In the genomic region with DNA sequence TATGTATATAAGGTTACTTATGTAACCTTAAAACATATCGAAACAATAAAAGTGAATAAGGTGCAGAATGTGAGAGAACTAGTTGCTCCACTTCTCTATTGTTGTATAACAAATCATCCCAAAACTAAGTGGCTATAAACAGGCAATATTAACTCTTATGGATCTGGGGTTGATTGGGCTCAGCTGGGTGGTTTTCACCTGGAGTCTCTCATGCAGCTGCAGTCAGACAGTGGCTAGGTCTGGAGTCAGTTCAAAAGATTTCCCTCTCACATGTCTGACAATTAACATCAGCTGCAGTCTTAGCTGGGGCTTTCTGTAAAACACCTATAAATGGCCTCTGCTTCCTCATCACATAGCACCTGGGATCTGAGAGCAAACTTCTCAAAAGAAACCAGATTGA, we compare ENCODE assay signal across 23 cellular contexts.
"Had no signal": no experiment of that assay in that cellular context is flagged by ENCODE, and none has a peak within 500 bp of the region (broad histone marks: within the 10 kb centered on the region; RNA-seq: fewer than 3 reads in every experiment).

No MANE protein-coding gene starts in this region.

- H3K27me3 ChIP-seq: neural progenitor cell, ovary, right atrium auricular region, sigmoid colon, spleen, tibial nerve, uterus had no signal

- H3K9me3 ChIP-seq: ovary, right atrium auricular region, sigmoid colon, uterus had no signal

- FAIRE-seq: small intestine had no signal

- H3K9ac ChIP-seq: neural progenitor cell had no signal

- DNase-seq: hypothalamus; islet precursor cell; left ventricle myocardium inferior; mesendoderm; naive B cell; natural killer cell; nephron progenitor cell; ovary; sigmoid colon; small intestine; spleen; stimulated activated CD4-positive, alpha-beta T cell treated with anti-CD3 and anti-CD28 coated beads, Interleukin-2, amount 100 ng/mL, for 48 hours; stimulated activated CD4-positive, alpha-beta T cell treated with anti-CD3 and anti-CD28 coated beads, Interleukin-4, amount 100 ng/mL, for 4 hours; stimulated activated CD8-positive, alpha-beta memory T cell treated with anti-CD3 and anti-CD28 coated beads, Interleukin-4, amount 100 ng/mL, for 48 hours; stimulated activated naive CD4-positive, alpha-beta T cell treated with Interleukin-2 at 50 U/mL for 16 hours; stimulated activated naive CD8-positive, alpha-beta T cell treated with anti-CD3 and anti-CD28 coated beads, Interleukin-15, amount 100 ng/mL, for 72 hours; substantia nigra; uterus had no signal

- H3K4me1 ChIP-seq: left ventricle myocardium inferior, neural progenitor cell, right atrium auricular region, sigmoid colon, spleen, tibial nerve, uterus had no signal

- ATAC-seq: natural killer cell; stimulated activated memory B cell treated with anti-CD40 and anti-IgM and Interleukin-4, amounts not matched to agents 10 μg/mL and 1 μg/mL and 100 μg/mL, for 72 hours; stimulated activated naive CD8-positive, alpha-beta T cell treated with anti-CD3 and anti-CD28 coated beads, Interleukin-15, amount 100 ng/mL, for 72 hours had no signal

- H3K27ac ChIP-seq: left ventricle myocardium inferior, neural progenitor cell, ovary, right atrium auricular region, sigmoid colon, spleen, tibial nerve, uterus had no signal

- H3K4me2 ChIP-seq: neural progenitor cell had no signal

- H2AFZ ChIP-seq: neural progenitor cell had no signal

- H3K4me3 ChIP-seq: left ventricle myocardium inferior, lung, neural progenitor cell, ovary, right atrium auricular region, sigmoid colon, spleen, tibial nerve, uterus had no signal

- H3K36me3 ChIP-seq: left ventricle myocardium inferior, neural progenitor cell, ovary, right atrium auricular region, sigmoid colon, spleen, tibial nerve, uterus had no signal
